In genomic region chr1:21020151-21020550, GRCh38 we compare ENCODE assay signal across 18 cellular contexts.
"Had no signal": no experiment of that assay in that cellular context is flagged by ENCODE, and none has a peak within 500 bp of the region (broad histone marks: within the 10 kb centered on the region; RNA-seq: fewer than 3 reads in every experiment).

No MANE protein-coding gene starts in this region.

- H3K4me3 ChIP-seq: lung, neural progenitor cell, pancreas, tibial artery had no signal

- H3K27me3 Mint-ChIP-seq: activated naive CD4-positive, alpha-beta T cell treated with anti-CD3 and anti-CD28 coated beads, Interleukin-2, amount 50 U/mL, for 24 hours had no signal

- H3K4me3 Mint-ChIP-seq: activated naive CD4-positive, alpha-beta T cell treated with anti-CD3 and anti-CD28 coated beads, Interleukin-2, amount 50 U/mL, for 24 hours; neural progenitor cell; stimulated activated effector memory CD8-positive, alpha-beta T cell treated with anti-CD3 and anti-CD28 coated beads, Interleukin-12 subunit alpha, Interleukin-12 subunit beta, amount 100 ng/mL, for 72 hours; T-helper 1 cell treated with Interleukin-12 subunit alpha and Interleukin-12 subunit beta and Interleukin-4 antibody, amounts not matched to agents 30 μg/mL and 1 μg/mL, for 36 hours; WTC11 had no signal

- H3K9me3 Mint-ChIP-seq: stimulated activated effector memory CD8-positive, alpha-beta T cell treated with anti-CD3 and anti-CD28 coated beads, Interleukin-12 subunit alpha, Interleukin-12 subunit beta, amount 100 ng/mL, for 72 hours; T-helper 1 cell treated with Interleukin-12 subunit alpha and Interleukin-12 subunit beta and Interleukin-4 antibody, amounts not matched to agents 30 μg/mL and 1 μg/mL, for 36 hours had no signal

- H2AFZ ChIP-seq: neural progenitor cell had no signal

- ATAC-seq: pancreas; SK-N-SH treated with all-trans-retinoic acid at 6 μM for 48 hours; stimulated activated effector memory CD8-positive, alpha-beta T cell treated with anti-CD3 and anti-CD28 coated beads, Interleukin-12 subunit alpha, Interleukin-12 subunit beta, amount 100 ng/mL, for 72 hours; WTC11 had no signal

- H3K27ac ChIP-seq: neural progenitor cell, pancreas had no signal

- H3K4me1 Mint-ChIP-seq: neural progenitor cell had no signal

- H3K9ac ChIP-seq: neural progenitor cell had no signal

- H3K27me3 ChIP-seq: neural progenitor cell, pancreas, tibial artery had no signal

- H3K27ac Mint-ChIP-seq: activated naive CD4-positive, alpha-beta T cell treated with anti-CD3 and anti-CD28 coated beads, Interleukin-2, amount 50 U/mL, for 24 hours; neural progenitor cell; stimulated activated effector memory CD8-positive, alpha-beta T cell treated with anti-CD3 and anti-CD28 coated beads, Interleukin-12 subunit alpha, Interleukin-12 subunit beta, amount 100 ng/mL, for 72 hours; T-helper 1 cell treated with Interleukin-12 subunit alpha and Interleukin-12 subunit beta and Interleukin-4 antibody, amounts not matched to agents 30 μg/mL and 1 μg/mL, for 36 hours; WTC11 had no signal

- FAIRE-seq: bronchial epithelial cell, pancreas, small intestine had no signal

- H3K9me3 ChIP-seq: pancreas, tibial artery had no signal

- H3K4me1 ChIP-seq: neural progenitor cell had no signal

- H3K4me2 ChIP-seq: neural progenitor cell had no signal

- H3K36me3 ChIP-seq: neural progenitor cell, pancreas, tibial artery had no signal

- DNase-seq: activated CD4-positive, alpha-beta T cell treated with anti-CD3 and anti-CD28 coated beads, Interleukin-2, amount 50 U/mL, for 1 hour; activated effector memory CD4-positive, alpha-beta T cell treated with Interleukin-2 at 50 U/mL for 16 hours; activated T-cell treated with anti-CD3 and anti-CD28 coated beads, Interleukin-2, amount 50 U/mL, for 1 hour; amniotic stem cell; foreskin melanocyte; pancreas; retina; SHP77; small intestine; tibial artery had no signal
